ENCODE assay signal across 27 cellular contexts in genomic region chr14:106058342-106058741, GRCh38.
"Had no signal": no experiment of that assay in that cellular context is flagged by ENCODE, and none has a peak within 500 bp of the region (broad histone marks: within the 10 kb centered on the region; RNA-seq: fewer than 3 reads in every experiment).

No MANE protein-coding gene starts in this region.

- DNase-seq: effector CD8-positive, alpha-beta T cell; endodermal cell; foreskin fibroblast; gastrocnemius medialis; head of caudate nucleus; left ventricle myocardium superior; lower lobe of right lung; naive thymus-derived CD8-positive, alpha-beta T cell; nephron progenitor cell; occipital lobe; ovary; posterior cingulate gyrus; psoas muscle; right cardiac atrium; spleen; stimulated activated CD4-positive, alpha-beta T cell treated with anti-CD3 and anti-CD28 coated beads, Interleukin-4, amount 100 ng/mL, for 4 hours; stimulated activated naive B cell treated with anti-CD40 and anti-IgM and Interleukin-4, amounts not matched to agents 10 μg/mL and 1 μg/mL and 100 μg/mL, for 72 hours; transverse colon; upper lobe of right lung; uterus had no signal

- H3K4me1 ChIP-seq: gastrocnemius medialis, lower lobe of right lung, psoas muscle, transverse colon, upper lobe of right lung, uterus had no signal

- H3K27me3 Mint-ChIP-seq: stimulated activated naive B cell treated with anti-CD40 and anti-IgM and Interleukin-4, amounts not matched to agents 10 μg/mL and 1 μg/mL and 100 μg/mL, for 72 hours had no signal

- H3K9me3 Mint-ChIP-seq: dendritic cell treated with granulocyte-macrophage colony-stimulating factor and Interleukin-4, amounts not matched to agents 40 ng/mL and 50 ng/mL, for 4 days; naive thymus-derived CD8-positive, alpha-beta T cell; stimulated activated naive B cell treated with anti-CD40 and anti-IgM and Interleukin-4, amounts not matched to agents 10 μg/mL and 1 μg/mL and 100 μg/mL, for 72 hours; stimulated activated naive CD8-positive, alpha-beta T cell treated with anti-CD3 and anti-CD28 coated beads, Interleukin-15, Interleukin-2, amounts not matched to agents 100 ng/mL and 50 ng/mL, for 24 hours had no signal

- H3K36me3 ChIP-seq: gastrocnemius medialis, lower lobe of right lung, ovary, spleen, thoracic aorta, transverse colon, upper lobe of right lung, uterus had no signal

- H3K9me3 ChIP-seq: gastrocnemius medialis, lower lobe of right lung, ovary, psoas muscle, spleen, thoracic aorta, transverse colon, upper lobe of right lung, uterus had no signal

- H3K27ac ChIP-seq: epithelial cell of prostate, gastrocnemius medialis, lower lobe of right lung, ovary, psoas muscle, skin epidermis, spleen, thoracic aorta, transverse colon, upper lobe of right lung, uterus had no signal

- FAIRE-seq: keratinocyte had no signal

- H3K27ac Mint-ChIP-seq: dendritic cell treated with granulocyte-macrophage colony-stimulating factor and Interleukin-4, amounts not matched to agents 40 ng/mL and 50 ng/mL, for 4 days; endodermal cell; nephron progenitor cell; stimulated activated naive B cell treated with anti-CD40 and anti-IgM and Interleukin-4, amounts not matched to agents 10 μg/mL and 1 μg/mL and 100 μg/mL, for 72 hours; stimulated activated naive CD8-positive, alpha-beta T cell treated with anti-CD3 and anti-CD28 coated beads, Interleukin-15, Interleukin-2, amounts not matched to agents 100 ng/mL and 50 ng/mL, for 24 hours had no signal

- H3K4me3 Mint-ChIP-seq: dendritic cell treated with granulocyte-macrophage colony-stimulating factor and Interleukin-4, amounts not matched to agents 40 ng/mL and 50 ng/mL, for 4 days; endodermal cell; naive thymus-derived CD8-positive, alpha-beta T cell; nephron progenitor cell; stimulated activated naive B cell treated with anti-CD40 and anti-IgM and Interleukin-4, amounts not matched to agents 10 μg/mL and 1 μg/mL and 100 μg/mL, for 72 hours; stimulated activated naive CD8-positive, alpha-beta T cell treated with anti-CD3 and anti-CD28 coated beads, Interleukin-15, Interleukin-2, amounts not matched to agents 100 ng/mL and 50 ng/mL, for 24 hours had no signal

- ATAC-seq: esophagus mucosa; gastrocnemius medialis; left ventricle myocardium superior; lower lobe of right lung; naive thymus-derived CD8-positive, alpha-beta T cell; psoas muscle; right cardiac atrium; stimulated activated naive B cell treated with anti-CD40 and anti-IgM and Interleukin-4, amounts not matched to agents 10 μg/mL and 1 μg/mL and 100 μg/mL, for 72 hours; upper lobe of right lung had no signal

- H3K4me1 Mint-ChIP-seq: endodermal cell, nephron progenitor cell had no signal

- H3K27me3 ChIP-seq: ovary, uterus had no signal

- H3K36me3 Mint-ChIP-seq: naive thymus-derived CD8-positive, alpha-beta T cell; stimulated activated naive B cell treated with anti-CD40 and anti-IgM and Interleukin-4, amounts not matched to agents 10 μg/mL and 1 μg/mL and 100 μg/mL, for 72 hours had no signal

- H3K4me3 ChIP-seq: gastrocnemius medialis, lower lobe of right lung, ovary, psoas muscle, skin epidermis, spleen, thoracic aorta, transverse colon, upper lobe of right lung, uterus had no signal
